In the genomic region with DNA sequence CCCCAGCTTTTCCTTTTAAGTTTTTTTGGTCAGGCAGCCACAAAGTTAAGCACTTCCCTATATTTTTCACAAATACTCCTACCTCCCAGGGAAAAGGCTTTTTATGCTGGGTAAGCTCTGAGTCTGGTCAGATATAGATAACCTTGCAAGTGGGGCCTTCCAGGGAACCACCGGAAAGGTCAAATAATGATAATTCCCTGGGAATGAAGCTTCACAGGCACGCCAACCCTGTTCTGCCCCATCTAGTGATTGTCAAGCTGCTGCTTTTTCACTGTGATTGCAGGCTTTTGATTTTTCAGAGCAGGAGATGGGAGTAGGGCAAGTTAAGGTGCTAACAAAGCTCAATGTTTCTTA, we compare ENCODE assay signal across 20 cellular contexts.
"Had no signal": no experiment of that assay in that cellular context is flagged by ENCODE, and none has a peak within 500 bp of the region (broad histone marks: within the 10 kb centered on the region; RNA-seq: fewer than 3 reads in every experiment).

No MANE protein-coding gene starts in this region.

- ATAC-seq: left ventricle myocardium superior; sciatic nerve; stimulated activated memory B cell treated with anti-CD40 and anti-IgM and Interleukin-4, amounts not matched to agents 10 μg/mL and 1 μg/mL and 100 μg/mL, for 72 hours; WTC11 had no signal

- H3K27me3 Mint-ChIP-seq: activated T-cell treated with anti-CD3 and anti-CD28 coated beads, Interleukin-2, amount 50 U/mL, for 24 hours; stimulated activated memory B cell treated with anti-CD40 and anti-IgM and Interleukin-4, amounts not matched to agents 10 μg/mL and 1 μg/mL and 100 μg/mL, for 72 hours had no signal

- H3K4me3 Mint-ChIP-seq: activated T-cell treated with anti-CD3 and anti-CD28 coated beads, Interleukin-2, amount 50 U/mL, for 24 hours; neural crest cell; stimulated activated memory B cell treated with anti-CD40 and anti-IgM and Interleukin-4, amounts not matched to agents 10 μg/mL and 1 μg/mL and 100 μg/mL, for 72 hours; WTC11 had no signal

- H3K27me3 ChIP-seq: heart right ventricle, testis, uterus had no signal

- H3K27ac ChIP-seq: epithelial cell of prostate, heart right ventricle, testis, uterus had no signal

- H3K27ac Mint-ChIP-seq: activated T-cell treated with anti-CD3 and anti-CD28 coated beads, Interleukin-2, amount 50 U/mL, for 24 hours; stimulated activated memory B cell treated with anti-CD40 and anti-IgM and Interleukin-4, amounts not matched to agents 10 μg/mL and 1 μg/mL and 100 μg/mL, for 72 hours had no signal

- H3K9me3 ChIP-seq: testis had no signal

- DNase-seq: activated CD8-positive, alpha-beta memory T cell treated with anti-CD3 and anti-CD28 coated beads for 24 hours; activated CD8-positive, alpha-beta memory T cell treated with anti-CD3 and anti-CD28 coated beads, Interleukin-2, amount 50 U/mL, for 4 hours; activated naive CD4-positive, alpha-beta T cell treated with Interleukin-2 at 50 U/mL for 16 hours; activated T-cell treated with anti-CD3 and anti-CD28 coated beads, Interleukin-2, amount 50 U/mL, for 24 hours; cortex of kidney; heart right ventricle; kidney glomerular epithelial cell; left ventricle myocardium superior; occipital lobe; posterior cingulate gyrus; small intestine; stimulated activated CD4-positive, alpha-beta T cell treated with anti-CD3 and anti-CD28 coated beads, Interleukin-15, amount 100 ng/mL, for 24 hours; testis; trophoblast cell; uterus had no signal
